In the genomic region with DNA sequence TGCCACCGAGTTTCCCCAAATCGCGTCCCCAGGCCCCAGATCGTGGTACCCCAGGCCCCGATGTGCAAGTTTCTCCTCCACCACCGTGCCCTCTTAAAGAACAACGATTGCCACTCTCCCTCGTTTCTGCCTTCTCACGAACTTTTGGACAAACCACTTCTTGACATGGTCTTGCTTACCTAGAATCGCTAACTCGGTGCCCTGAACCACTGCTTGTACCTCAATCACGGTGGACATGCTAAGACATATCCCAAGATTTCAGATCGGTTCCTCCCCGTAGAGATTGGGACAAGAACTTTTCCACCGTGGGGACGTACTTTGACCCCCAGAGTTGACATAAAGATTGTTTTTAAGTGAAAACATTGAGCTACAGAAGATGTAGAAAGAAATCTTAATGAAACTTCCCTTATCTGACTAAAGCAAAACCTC, we compare ENCODE assay signal across 8 cellular contexts. TPM values are rescaled to one million over a fixed set of nuclear protein-coding genes. Genes with fewer than 3 reads are reported as not detected.
DNase-seq lines count a peak whose midpoint lies in the region; ATAC-seq and TF ChIP-seq lines count a peak whose summit lies in the region.

No MANE protein-coding gene starts in this region.

- POLR2A ChIA-PET in Panc1 (lab: Charles Lee): interaction anchor here (0.6 kb wide), 2 partner anchors 25 to 126 kb away, joined by 3 to 8 read pairs; no protein-coding TSS in a partner anchor

- no peaks in the 10 kb centered on the region for H4K20me1 ChIP-seq in fibroblast of lung (ENCODE audit: control insufficient read depth, extremely low read depth, insufficient read depth, low read length)

- H3K4me2 ChIP-seq in fibroblast of lung (ENCODE audit: extremely low read depth, insufficient read depth, low read length): peak overlapping the region; percentile 80

- no TSS peak for BruUV-seq in Panc1 (replicated peaks; lab: Mats Ljungman, UMichigan)

- H3K79me2 ChIP-seq in fibroblast of lung (ENCODE audit: control insufficient read depth, insufficient read depth, low read length): peaks cover 38% of the 10 kb centered on the region

- H3K9ac ChIP-seq in fibroblast of lung (ENCODE audit: insufficient read depth, low read length): peak overlapping the region; percentile 87
- H3K9ac ChIP-seq in skeletal muscle tissue (ENCODE audit: low read depth in 1 of 3, low read length in 3 of 3): peak overlapping the region; percentile 84 to 89 (median 86)

- intact Hi-C loops in Panc1 (cut with micrococcal nuclease; ENCODE audit: unreplicated experiment): loop anchor here (5.0 kb wide), 1 partner anchor 122 kb away; the partner anchor contains the start of gene UBN2

- H3K36me3 ChIP-seq in Panc1 (ENCODE audit: control insufficient read depth, insufficient read depth, low read length) (no peaks in the 10 kb centered on the region; the same call in 1 of the 2 replicates), fibroblast of lung (ENCODE audit: control insufficient read depth, insufficient read depth, low read length) (no peaks in the 10 kb centered on the region), skeletal muscle tissue (ENCODE audit: control insufficient read depth in 3 of 3, insufficient read depth in 3 of 3, low read length in 3 of 3) (no peaks in the 10 kb centered on the region)

- no peak for TF ChIP-seq CTCF in Panc1 (IDR thresholded peaks at IDR 0.05)
- no peak for TF ChIP-seq CTCF in fibroblast of lung (conservative IDR thresholded peaks at IDR 0.05 in 1 of 2, IDR thresholded peaks at IDR 0.05 in 1 of 2; ENCODE audit: low read depth in 1 of 2, low read length in 2 of 2)

- H3K4me3 ChIP-seq in Panc1 (ENCODE audit: low read depth in 2 of 2, low read length in 2 of 2): peak overlapping the region; percentile 75 to 86
- H3K4me3 ChIP-seq in fibroblast of lung (replicated peaks in 1 of 4; ENCODE audit: control extremely low read depth in 1 of 4, insufficient read depth in 1 of 4, low read depth in 3 of 4, low read length in 4 of 4): peak overlapping the region; percentile 75 to 97 (median 94)
- H3K4me3 ChIP-seq in skeletal muscle tissue (ENCODE audit: low read length in 3 of 3): peak overlapping the region; percentile 88 to 94 (median 90)

- peak; percentile 7 for ATAC-seq in GM19455 (IDR thresholded peaks at IDR 0.05; ENCODE audit: unreplicated experiment)
- peak; percentile 3 for ATAC-seq in Panc1
- ATAC-seq in HG03342 (IDR thresholded peaks at IDR 0.05; ENCODE audit: unreplicated experiment): no peak
- no peak for ATAC-seq in HG03045 (IDR thresholded peaks at IDR 0.05; ENCODE audit: unreplicated experiment)
- ATAC-seq in HG03159 (IDR thresholded peaks at IDR 0.05; ENCODE audit: unreplicated experiment): no peak

- H3K9me3 ChIP-seq in Panc1 (ENCODE audit: control insufficient read depth, insufficient read depth, low read depth, low read length) (no peaks in the 10 kb centered on the region), fibroblast of lung (ENCODE audit: control insufficient read depth, insufficient read depth, low read depth, low read length) (no peaks in the 10 kb centered on the region), skeletal muscle tissue (ENCODE audit: control insufficient read depth in 3 of 3, low read length in 3 of 3) (no peaks in the 10 kb centered on the region)

- peak overlapping the region; percentile 95 for H2AFZ ChIP-seq in fibroblast of lung (ENCODE audit: low read length)

- in situ Hi-C loops in Panc1 (cut with HindIII; ENCODE audit: low pct_unique_long_range_greater_than_20kb, low sequenced_read_pairs): no loop called here

- H3K27me3 ChIP-seq in Panc1 (ENCODE audit: control insufficient read depth, insufficient read depth, low read length) (no peaks in the 10 kb centered on the region), fibroblast of lung (ENCODE audit: control insufficient read depth, insufficient read depth, low read length) (no peaks in the 10 kb centered on the region), skeletal muscle tissue (ENCODE audit: control insufficient read depth in 3 of 3, insufficient read depth in 3 of 3, low read length in 3 of 3) (no peaks in the 10 kb centered on the region)

- DNase-seq in Panc1 (ENCODE audit: low read depth, low spot score): no peak
- no peak for DNase-seq in fibroblast of lung (ENCODE audit: low read depth in 2 of 2)
- no peak for DNase-seq in NCI-H1694 treated with DMSO at 0.1 percent for 48 hours (lab: John Stamatoyannopoulos, UW)

- CTCF ChIA-PET in Panc1 (lab: Charles Lee): interaction anchor here (0.6 kb wide), 1 partner anchor 226 kb away, joined by 3 read pairs; no protein-coding TSS in a partner anchor

- peaks cover 22% of the 10 kb centered on the region; the same call in 1 of the 2 replicates for H3K4me1 ChIP-seq in Panc1 (ENCODE audit: control insufficient read depth, insufficient read depth, low read length)
- peaks cover 4% of the 10 kb centered on the region for H3K4me1 ChIP-seq in fibroblast of lung (ENCODE audit: control insufficient read depth, extremely low read depth, insufficient read depth, low read length)
- peaks cover 11 to 18% (median 12%) of the 10 kb centered on the region in 3 donors for H3K4me1 ChIP-seq in skeletal muscle tissue (ENCODE audit: control insufficient read depth in 3 of 3, insufficient read depth in 3 of 3, low read length in 3 of 3)

- peak overlapping the region; percentile 99 for H3K27ac ChIP-seq in Panc1 (ENCODE audit: low read length)
- peak overlapping the region; percentile 89 for H3K27ac ChIP-seq in fibroblast of lung (ENCODE audit: insufficient read depth, low read length)
- H3K27ac ChIP-seq in skeletal muscle tissue (ENCODE audit: low read depth, low read length): peak overlapping the region; percentile 88

RNA-seq across cellular contexts. Expression of gene ZC3HAV1, which starts 0.5 kb away (rescaled TPM):
- 47.1 TPM for total RNA-seq in Panc1 (2021; ENCODE audit: unreplicated experiment)
- 18.0 TPM for polyA plus RNA-seq in Panc1 (2012; ENCODE audit: insufficient read length)
- 24.7 and 24.8 TPM in 2 replicates for total RNA-seq in fibroblast of lung
- 28.8 and 31.8 TPM in 2 replicates for polyA plus RNA-seq in fibroblast of lung
- 18.7 and 19.9 TPM in 2 replicates for polyA plus RNA-seq in fibroblast of lung (2012)
- polyA minus RNA-seq in fibroblast of lung (ENCODE audit: low replicate concordance): 33.7 and 50.9 TPM in 2 replicates
- 18.8 TPM for total RNA-seq in skeletal muscle tissue

Comparison
In these comparisons a context has a peak if more than half of its experiments do, and no peak if none do; other contexts are left out.
1. ATAC-seq: peak in GM19455 (single experiment) and Panc1 (single experiment); none in HG03342 (single experiment), HG03045 (single experiment) and HG03159 (single experiment).
2. Peak in every context shown above with its lines, with median percentiles within 50 percentile points of each other: H3K27ac ChIP-seq and H3K4me3 ChIP-seq.